In the genomic region with DNA sequence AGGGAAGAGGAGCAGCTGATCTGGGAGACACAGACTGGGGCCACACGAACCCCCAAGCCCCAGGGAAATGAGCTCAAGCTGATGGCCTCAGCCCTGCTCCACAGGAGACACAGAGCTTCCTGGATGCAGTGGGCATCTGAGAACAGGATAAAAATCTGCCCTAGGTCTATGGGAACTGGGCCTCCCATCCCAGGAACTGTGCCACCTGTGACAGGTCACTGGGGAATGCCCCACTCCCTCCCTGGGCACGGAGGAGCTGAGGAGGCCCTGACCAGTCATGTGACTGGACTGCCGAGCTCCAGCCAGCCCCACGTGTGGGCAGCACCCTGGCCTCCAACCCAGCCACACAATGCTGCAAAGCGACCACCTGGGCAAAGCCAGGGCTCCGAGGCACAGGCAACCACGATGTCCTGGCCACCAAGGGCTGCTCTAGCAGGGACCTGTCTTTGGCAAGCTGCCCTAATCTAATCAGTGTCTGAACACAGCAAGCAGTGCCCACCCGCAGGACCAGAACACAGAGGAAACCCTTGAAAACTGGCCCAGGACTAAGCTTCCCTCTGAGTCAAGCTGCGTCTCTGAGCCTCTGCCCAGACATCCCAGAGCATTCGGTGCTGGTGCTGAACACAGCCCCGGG, we compare ENCODE assay signal across 21 cellular contexts. TPM values are rescaled to one million over a fixed set of nuclear protein-coding genes. Genes with fewer than 3 reads are reported as not detected.
DNase-seq lines count a peak whose midpoint lies in the region; ATAC-seq, FAIRE-seq and TF ChIP-seq lines count a peak whose summit lies in the region.
"Had no signal": no experiment of that assay in that cellular context is flagged by ENCODE, and none has a peak within 500 bp of the region (broad histone marks: within the 10 kb centered on the region; RNA-seq: fewer than 3 reads in every experiment).

No MANE protein-coding gene starts in this region.

- ATAC-seq in omental fat pad (ENCODE audit: low FRiP score) (peak; percentile 57), esophagus mucosa (no peak)
- ATAC-seq: activated CD4-positive, CD25-positive, alpha-beta regulatory T cell treated with anti-CD3 and anti-CD28 coated beads, Interleukin-2, amount 50 U/mL, for 24 hours; activated CD8-positive, alpha-beta T cell treated with anti-CD3 and anti-CD28 coated beads, Interleukin-2, amount 10 ng/mL, durations not matched to agents 7 days and 5 days; activated naive CD4-positive, alpha-beta T cell treated with anti-CD3 and anti-CD28 coated beads, Interleukin-2, amount 50 U/mL, for 72 hours had no signal

- H3K9ac ChIP-seq in kidney (ENCODE audit: low read length in 2 of 2) = no peak overlapping the region

- DNase-seq in COR-L47 (lab: John Stamatoyannopoulos, UW) = peak; percentile 63
- DNase-seq in LoVo (ENCODE audit: low spot score) = peak; percentile 20
- peak; percentile 82 for DNase-seq in kidney
- DNase-seq in omental fat pad (ENCODE audit: low spot score) = peak; percentile 17
- DNase-seq in NCI-H774 (lab: John Stamatoyannopoulos, UW) = no peak
- DNase-seq in DMS153 treated with DMSO at 0.1 percent for 48 hours (lab: John Stamatoyannopoulos, UW; ENCODE audit: unreplicated experiment) = no peak
- no peak for DNase-seq in epidermal melanocyte (ENCODE audit: insufficient read length, low spot score)
- DNase-seq: activated CD8-positive, alpha-beta T cell treated with anti-CD3 and anti-CD28 coated beads, Interleukin-2, amount 10 ng/mL, durations not matched to agents 7 days and 5 days; activated T-cell treated with anti-CD3 and anti-CD28 coated beads, Interleukin-2, amount 50 U/mL, for 48 hours; colonic mucosa; DMS79 treated with DMSO at 0.1 percent for 48 hours; NCI-H1092; NCI-H2029 treated with DMSO at 0.1 percent for 48 hours; NCI-H446; ovary; stimulated activated CD4-positive, alpha-beta T cell treated with anti-CD3 and anti-CD28 coated beads, Interleukin-2, amount 100 ng/mL, for 24 hours; upper lobe of left lung had no signal

- peaks cover 0 to 11% of the 10 kb centered on the region in 2 donors for H3K4me1 ChIP-seq in kidney (ENCODE audit: control insufficient read depth in 1 of 2, insufficient read depth in 1 of 2, low read depth in 1 of 2, low read length in 2 of 2)
- H3K4me1 ChIP-seq: upper lobe of left lung had no signal

- H3K36me3 ChIP-seq in kidney (ENCODE audit: control insufficient read depth in 1 of 2, insufficient read depth in 2 of 2, low read length in 2 of 2) = no peaks in the 10 kb centered on the region
- H3K36me3 ChIP-seq: colonic mucosa, ovary, upper lobe of left lung had no signal

- no peaks in the 10 kb centered on the region for H3K9me3 ChIP-seq in kidney (ENCODE audit: control insufficient read depth in 1 of 2, low read length in 2 of 2)
- H3K9me3 ChIP-seq: colonic mucosa, ovary, upper lobe of left lung had no signal

- TF ChIP-seq CTCF in kidney (IDR thresholded peaks at IDR 0.05; ENCODE audit: borderline replicate concordance, extremely low read depth, insufficient read depth) (no peak), omental fat pad (IDR thresholded peaks at IDR 0.05) (no peak)

- no peak overlapping the region for H3K4me3 ChIP-seq in kidney (ENCODE audit: low read length in 2 of 2)
- H3K4me3 ChIP-seq: colonic mucosa, ovary, upper lobe of left lung had no signal

- peak overlapping the region in 1 of 2 donors; percentile 7 for H3K27ac ChIP-seq in kidney (ENCODE audit: low read depth in 2 of 2, low read length in 2 of 2)
- H3K27ac ChIP-seq: colonic mucosa, ovary, RWPE1, upper lobe of left lung had no signal

- no peak for FAIRE-seq in kidney (lab: Jason Lieb, UNC)

- intact Hi-C loops in kidney (cut with DNase I) = no loop called here

RNA-seq across cellular contexts. Expression of gene ID2, which starts 57.8 kb away (rescaled TPM):
- total RNA-seq in kidney = 74.6 TPM
- polyA plus RNA-seq in kidney (ENCODE audit: insufficient read depth, low read depth, low replicate concordance) = 113 TPM
- 100 to 1,000 TPM; 165 to 949 (median 312) TPM for total RNA-seq in omental fat pad
- total RNA-seq in esophagus mucosa = 3.8 TPM

Comparison
In these comparisons a context has a peak if more than half of its experiments do, and no peak if none do; other contexts are left out.
1. DNase-seq: peak in COR-L47 (single experiment), LoVo (single experiment), kidney (single experiment) and omental fat pad (single experiment); none in NCI-H774 (single experiment), DMS153 treated with DMSO at 0.1 percent for 48 hours (single experiment) and epidermal melanocyte (single experiment).
2. RNA of gene ID2, which starts 57.8 kb away (total RNA-seq): 165 to 949 TPM in omental fat pad and 74.6 TPM in kidney (single experiment); 3.8 TPM in esophagus mucosa (single experiment); every median in the first group is over 10 times any median in the second.